ENCODE assay signal across 8 cellular contexts in the genomic region with DNA sequence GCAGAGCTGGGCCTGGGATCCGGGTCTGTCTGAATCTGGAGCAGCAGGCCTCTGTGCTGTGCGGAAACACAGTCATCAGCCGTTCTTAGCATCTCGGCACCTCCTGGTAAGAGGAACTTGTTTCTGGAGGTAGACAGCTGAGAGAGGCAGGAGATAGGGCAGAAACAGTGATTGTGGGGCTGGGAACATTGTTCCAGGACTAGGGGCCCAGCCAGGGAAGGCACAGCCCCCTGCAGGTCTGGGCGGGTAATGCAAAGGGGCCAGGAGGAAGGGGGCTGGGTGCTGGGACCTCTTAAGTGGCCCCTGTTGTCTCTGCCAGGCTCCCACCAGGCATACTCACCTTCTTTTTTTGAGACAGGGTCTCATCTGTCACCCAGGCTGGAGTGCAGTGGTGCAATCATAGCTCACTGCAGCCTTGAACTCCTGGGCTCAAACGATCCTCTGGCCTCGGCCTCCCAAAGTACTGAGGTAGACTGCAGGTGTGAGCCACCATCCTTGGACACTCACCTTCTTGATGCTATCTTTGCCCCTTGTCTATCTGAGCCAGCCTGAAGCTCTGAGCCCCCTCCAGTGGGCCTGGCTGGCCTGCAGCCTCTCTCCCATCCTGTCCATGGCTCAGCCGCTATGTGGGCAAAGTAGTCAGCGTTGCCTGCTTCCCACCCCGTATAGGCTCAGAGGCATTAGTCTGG.
DNase-seq lines count a peak whose midpoint lies in the region; ATAC-seq and TF ChIP-seq lines count a peak whose summit lies in the region.

No MANE protein-coding gene starts in this region.

- H3K27ac ChIP-seq in foreskin keratinocyte: no peak overlapping the region
- H3K27ac ChIP-seq in tibial artery: no peak overlapping the region

- intact Hi-C loops in cardiac septum (cut with DNase I) (no loop called here), tibial artery (cut with DNase I; ENCODE audit: low total_unique reads) (no loop called here)

- no peaks in the 10 kb centered on the region for H3K4me1 ChIP-seq in foreskin keratinocyte
- no peaks in the 10 kb centered on the region for H3K4me1 ChIP-seq in tibial artery

- POLR2A ChIA-PET in AG04449 (lab: Yijun Ruan, JAX): no interaction called here

- CTCF ChIA-PET in AG04449 (lab: Yijun Ruan, JAX): no interaction called here

- ATAC-seq in foreskin keratinocyte: peak; percentile 32
- ATAC-seq in HG02852 (IDR thresholded peaks at IDR 0.05; ENCODE audit: unreplicated experiment): no peak

- peaks cover 0 to 6% (median 0%) of the 10 kb centered on the region in 3 donors for H3K9me3 ChIP-seq in tibial artery

- TF ChIP-seq CTCF in AG04449 (IDR thresholded peaks at IDR 0.05; ENCODE audit: insufficient read depth, low read length, missing control alignments): peak; percentile 51
- peak; percentile 61 for TF ChIP-seq CTCF in foreskin keratinocyte (conservative IDR thresholded peaks at IDR 0.05)
- TF ChIP-seq CTCF in tibial artery (IDR thresholded peaks at IDR 0.05): no peak

- DNase-seq in AG04449 (ENCODE audit: low read depth, low spot score) (no peak), ELR (ENCODE audit: low read depth) (peak; percentile 34), OCI-M1 (lab: John Stamatoyannopoulos, UW) (peak; percentile 28), foreskin keratinocyte (no peak), cardiac septum (ENCODE audit: low spot score) (no peak), tibial artery (no peak)
- no peak for DNase-seq in stimulated activated naive CD4-positive, alpha-beta T cell treated with Interleukin-2 at 50 U/mL for 16 hours (lab: John Stamatoyannopoulos, UW)

- H3K4me3 ChIP-seq in AG04449 (ENCODE audit: low read depth, low read length) (no peak overlapping the region), tibial artery (no peak overlapping the region)

- H3K36me3 ChIP-seq in tibial artery: no peaks in the 10 kb centered on the region

- H3K27me3 ChIP-seq in foreskin keratinocyte: no peaks in the 10 kb centered on the region
- peaks cover 0 to 47% of the 10 kb centered on the region in 2 donors for H3K27me3 ChIP-seq in tibial artery

Comparison
In these comparisons a context has a peak if more than half of its experiments do, and no peak if none do; other contexts are left out.
1. DNase-seq: peak in ELR (single experiment) and OCI-M1 (single experiment); none in AG04449 (single experiment), foreskin keratinocyte (0 of 2), stimulated activated naive CD4-positive, alpha-beta T cell treated with Interleukin-2 at 50 U/mL for 16 hours (single experiment), cardiac septum (single experiment) and tibial artery (0 of 2).
2. CTCF ChIP-seq: peak in AG04449 (single experiment) and foreskin keratinocyte (single experiment); none in tibial artery (0 of 2).